8 cellular contexts compared by ENCODE assay signal in the genomic region with DNA sequence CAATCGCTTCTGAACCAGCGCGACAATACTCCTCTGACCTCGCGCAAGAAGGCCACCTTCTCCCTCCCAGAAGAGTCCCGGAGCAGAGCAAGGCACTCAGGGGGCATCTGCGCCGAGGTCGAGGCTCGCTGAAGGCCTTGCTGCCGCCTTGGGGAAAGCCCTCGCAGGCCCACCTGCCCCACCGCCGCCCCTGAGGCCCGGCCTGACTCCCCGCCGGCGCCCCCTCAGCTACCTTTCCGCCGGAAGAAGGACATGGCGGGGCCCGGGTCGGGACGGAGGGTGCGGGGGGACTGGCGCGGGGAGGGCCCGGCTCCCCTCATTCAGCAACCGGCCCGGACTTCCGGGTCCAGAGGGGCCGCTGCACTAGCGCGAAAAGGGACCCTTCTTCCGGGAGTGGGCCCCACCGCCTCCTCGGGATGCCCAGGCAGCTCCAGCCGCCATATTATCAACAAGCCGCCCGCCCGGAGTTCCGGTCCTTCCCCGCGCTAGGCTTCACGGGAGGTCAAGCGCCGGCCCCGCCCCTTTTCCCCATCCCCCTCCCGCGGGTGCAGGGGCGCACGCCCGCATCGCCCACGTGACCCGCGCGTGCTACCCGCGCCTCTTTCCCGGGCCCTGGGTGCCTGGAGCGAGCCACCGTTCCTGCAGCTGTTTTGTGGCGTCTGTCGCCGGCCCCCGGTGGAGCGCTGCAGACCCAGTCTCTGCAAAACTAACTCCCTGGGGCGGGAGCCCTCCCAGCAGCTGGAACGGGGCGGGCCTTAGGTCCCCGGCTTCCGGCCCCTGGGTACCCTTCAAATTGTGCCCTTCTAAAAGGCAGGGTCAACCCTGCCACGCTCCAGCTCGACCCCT. TPM values are rescaled to one million over a fixed set of nuclear protein-coding genes. Genes with fewer than 3 reads are reported as not detected.
DNase-seq lines count a peak whose midpoint lies in the region; ATAC-seq, FAIRE-seq and TF ChIP-seq lines count a peak whose summit lies in the region.

A gene with protein sequence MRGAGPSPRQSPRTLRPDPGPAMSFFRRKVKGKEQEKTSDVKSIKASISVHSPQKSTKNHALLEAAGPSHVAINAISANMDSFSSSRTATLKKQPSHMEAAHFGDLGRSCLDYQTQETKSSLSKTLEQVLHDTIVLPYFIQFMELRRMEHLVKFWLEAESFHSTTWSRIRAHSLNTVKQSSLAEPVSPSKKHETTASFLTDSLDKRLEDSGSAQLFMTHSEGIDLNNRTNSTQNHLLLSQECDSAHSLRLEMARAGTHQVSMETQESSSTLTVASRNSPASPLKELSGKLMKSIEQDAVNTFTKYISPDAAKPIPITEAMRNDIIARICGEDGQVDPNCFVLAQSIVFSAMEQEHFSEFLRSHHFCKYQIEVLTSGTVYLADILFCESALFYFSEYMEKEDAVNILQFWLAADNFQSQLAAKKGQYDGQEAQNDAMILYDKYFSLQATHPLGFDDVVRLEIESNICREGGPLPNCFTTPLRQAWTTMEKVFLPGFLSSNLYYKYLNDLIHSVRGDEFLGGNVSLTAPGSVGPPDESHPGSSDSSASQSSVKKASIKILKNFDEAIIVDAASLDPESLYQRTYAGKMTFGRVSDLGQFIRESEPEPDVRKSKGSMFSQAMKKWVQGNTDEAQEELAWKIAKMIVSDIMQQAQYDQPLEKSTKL (minus strand): TSS at position 469 of the 846 bp plus-strand sequence. CDS start 149 bp downstream, at position 320.

- H3K27ac ChIP-seq in BLaER1 (peak within 1 kb of the TSS; percentile 99), liver (ENCODE audit: low read depth in 1 of 2, low read length in 2 of 2) (peak within 1 kb of the TSS; percentile 89 to 91)

- H3K4me1 ChIP-seq in BLaER1 (peaks cover 36% of the 10 kb centered on the region), liver (ENCODE audit: control insufficient read depth in 4 of 4, insufficient read depth in 4 of 4, low read length in 3 of 4) (peaks cover 7 to 19% (median 13%) of the 10 kb centered on the region in 4 donors)

- H3K36me3 ChIP-seq in BLaER1 (peaks cover 36% of the 10 kb centered on the region), liver (ENCODE audit: control insufficient read depth in 4 of 4, insufficient read depth in 3 of 4, low read depth in 1 of 4, low read length in 3 of 4) (no peaks in the 10 kb centered on the region)

- H3K27me3 ChIP-seq in BLaER1 (no peaks in the 10 kb centered on the region), liver (ENCODE audit: control insufficient read depth in 4 of 4, insufficient read depth in 4 of 4, low read length in 3 of 4) (no peaks in the 10 kb centered on the region)

- H3K4me2 ChIP-seq in BLaER1, result peak within 1 kb of the TSS; percentile 85

- peak; percentile 78 for ATAC-seq in HG03442 (IDR thresholded peaks at IDR 0.05; ENCODE audit: unreplicated experiment)

- peak; percentile 87 for FAIRE-seq in GM19239 (lab: Jason Lieb, UNC)

- peaks cover 36% of the 10 kb centered on the region for H4K20me1 ChIP-seq in BLaER1

- H3K4me3 ChIP-seq in BLaER1 (peak within 1 kb of the TSS; percentile 96), liver (ENCODE audit: low read depth in 1 of 3, low read length in 3 of 3) (peak within 1 kb of the TSS; percentile 82 to 98 (median 94))

- WGBS in liver, result under 1% methylated on average over 75 of the region's 75 CpGs

- H3K9ac ChIP-seq in BLaER1 (peak within 1 kb of the TSS; percentile 99), liver (ENCODE audit: low read depth in 1 of 2, low read length in 2 of 2) (peak within 1 kb of the TSS; percentile 26 to 89)

- no peak for TF ChIP-seq RAD21 in liver (IDR thresholded peaks at IDR 0.05)

- TF ChIP-seq CTCF in liver (IDR thresholded peaks at IDR 0.05; ENCODE audit: low read depth, low read length, missing input control), result no peak

- H3K9me3 ChIP-seq in BLaER1 (peaks cover 7% of the 10 kb centered on the region; the same call in 1 of the 2 replicates), liver (ENCODE audit: control insufficient read depth in 4 of 4, low read length in 3 of 4) (no peaks in the 10 kb centered on the region)

- DNase-seq in GM19239 (ENCODE audit: insufficient read length, low spot score) (peak; percentile 83), NCI-H526 (lab: John Stamatoyannopoulos, UW) (peak; percentile 67 to 91), dermis blood vessel endothelial cell (peak; percentile 86)
- peak; percentile 92 for DNase-seq in activated CD4-positive, alpha-beta T cell treated with anti-CD3 and anti-CD28 coated beads, Interleukin-2, amount 50 U/mL, for 1 hour
- peak; percentile 95 for DNase-seq in stimulated activated CD4-positive, alpha-beta T cell treated with anti-CD3 and anti-CD28 coated beads, Interleukin-4, amount 100 ng/mL, for 24 hours

TF ChIP-seq in liver, 16 proteins besides CTCF, POLR2A, EP300 and RAD21:
- peak; percentile 6 to 47 for TF ChIP-seq RXRA (IDR thresholded peaks at IDR 0.05)
- TF ChIP-seq GABPA (IDR thresholded peaks at IDR 0.05 in 1 of 2, conservative IDR thresholded peaks at IDR 0.05 in 1 of 2), result peak; percentile 33 to 84
- TF ChIP-seq EGR1 (IDR thresholded peaks at IDR 0.05; ENCODE audit: low read depth in 2 of 2), result no peak
- peak; percentile 61 for TF ChIP-seq SP1 (IDR thresholded peaks at IDR 0.05)
- TF ChIP-seq NR2F2 (IDR thresholded peaks at IDR 0.05), result no peak
- TF ChIP-seq YY1 (IDR thresholded peaks at IDR 0.05), result peak; percentile 96
- TF ChIP-seq, protein P1, sequence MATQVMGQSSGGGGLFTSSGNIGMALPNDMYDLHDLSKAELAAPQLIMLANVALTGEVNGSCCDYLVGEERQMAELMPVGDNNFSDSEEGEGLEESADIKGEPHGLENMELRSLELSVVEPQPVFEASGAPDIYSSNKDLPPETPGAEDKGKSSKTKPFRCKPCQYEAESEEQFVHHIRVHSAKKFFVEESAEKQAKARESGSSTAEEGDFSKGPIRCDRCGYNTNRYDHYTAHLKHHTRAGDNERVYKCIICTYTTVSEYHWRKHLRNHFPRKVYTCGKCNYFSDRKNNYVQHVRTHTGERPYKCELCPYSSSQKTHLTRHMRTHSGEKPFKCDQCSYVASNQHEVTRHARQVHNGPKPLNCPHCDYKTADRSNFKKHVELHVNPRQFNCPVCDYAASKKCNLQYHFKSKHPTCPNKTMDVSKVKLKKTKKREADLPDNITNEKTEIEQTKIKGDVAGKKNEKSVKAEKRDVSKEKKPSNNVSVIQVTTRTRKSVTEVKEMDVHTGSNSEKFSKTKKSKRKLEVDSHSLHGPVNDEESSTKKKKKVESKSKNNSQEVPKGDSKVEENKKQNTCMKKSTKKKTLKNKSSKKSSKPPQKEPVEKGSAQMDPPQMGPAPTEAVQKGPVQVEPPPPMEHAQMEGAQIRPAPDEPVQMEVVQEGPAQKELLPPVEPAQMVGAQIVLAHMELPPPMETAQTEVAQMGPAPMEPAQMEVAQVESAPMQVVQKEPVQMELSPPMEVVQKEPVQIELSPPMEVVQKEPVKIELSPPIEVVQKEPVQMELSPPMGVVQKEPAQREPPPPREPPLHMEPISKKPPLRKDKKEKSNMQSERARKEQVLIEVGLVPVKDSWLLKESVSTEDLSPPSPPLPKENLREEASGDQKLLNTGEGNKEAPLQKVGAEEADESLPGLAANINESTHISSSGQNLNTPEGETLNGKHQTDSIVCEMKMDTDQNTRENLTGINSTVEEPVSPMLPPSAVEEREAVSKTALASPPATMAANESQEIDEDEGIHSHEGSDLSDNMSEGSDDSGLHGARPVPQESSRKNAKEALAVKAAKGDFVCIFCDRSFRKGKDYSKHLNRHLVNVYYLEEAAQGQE (IDR thresholded peaks at IDR 0.05), result peak; percentile 15
- TF ChIP-seq, protein P2, sequence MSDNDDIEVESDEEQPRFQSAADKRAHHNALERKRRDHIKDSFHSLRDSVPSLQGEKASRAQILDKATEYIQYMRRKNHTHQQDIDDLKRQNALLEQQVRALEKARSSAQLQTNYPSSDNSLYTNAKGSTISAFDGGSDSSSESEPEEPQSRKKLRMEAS (IDR thresholded peaks at IDR 0.05), result peak; percentile 46

RNA-seq across cellular contexts. Expression of the gene that starts here (rescaled TPM):
- total RNA-seq in dermis blood vessel endothelial cell (23.8 and 26.1 TPM in 2 replicates), liver (10 to 100 TPM; 12.6 to 16.3 TPM)
- polyA plus RNA-seq in liver, result 1 to 10 TPM; 4.2 to 7.5 TPM

Comparison
In these comparisons a context has a peak if more than half of its experiments do, and no peak if none do; other contexts are left out.
1. Peak in every context shown above with its lines: DNase-seq, ATAC-seq, H3K4me3 ChIP-seq and H3K27ac ChIP-seq.